ENCODE assay signal across 8 cellular contexts in genomic region chr11:2892215-2893020, GRCh38. TPM values are rescaled to one million over a fixed set of nuclear protein-coding genes. Genes with fewer than 3 reads are reported as not detected.
A peak's percentile ranks its signal among the peaks of the same experiment; 100 is the strongest.
DNase-seq lines count a peak whose midpoint lies in the region; ATAC-seq and TF ChIP-seq lines count a peak whose summit lies in the region.

No MANE protein-coding gene starts in this region.

- TF ChIP-seq RAD21 in IMR-90 (IDR thresholded peaks at IDR 0.05; ENCODE audit: low read length): peak; percentile 82

- no peaks in the 10 kb centered on the region; a peak in 1 of 4 replicates for H3K79me1 ChIP-seq in IMR-90 (ENCODE audit: low read depth in 1 of 2, low read length in 2 of 2)

- peak overlapping the region; percentile 89 for H3K27ac Mint-ChIP-seq in activated naive CD8-positive, alpha-beta T cell treated with anti-CD3 and anti-CD28 coated beads, Interleukin-2, amount 10 ng/mL, durations not matched to agents 7 days and 5 days

- H4K5ac ChIP-seq in IMR-90 (ENCODE audit: low read depth, low read length): peak overlapping the region; percentile 98

- in situ Hi-C loops in IMR-90 (cut with MboI; ENCODE audit: low sequenced_read_pairs): loop anchor here (10.0 to 25.0 kb wide), 2 partner anchors 468 to 705 kb away; no protein-coding TSS in a partner anchor

- H3K4me3 Mint-ChIP-seq in activated naive CD8-positive, alpha-beta T cell treated with anti-CD3 and anti-CD28 coated beads, Interleukin-2, amount 10 ng/mL, durations not matched to agents 7 days and 5 days: peak overlapping the region; percentile 83

- intact Hi-C loops in IMR-90 (cut with micrococcal nuclease): loop anchor here (1.0 to 10.0 kb wide), 3 partner anchors 100 to 698 kb away; partner anchors contain the start of gene NAP1L4
- intact Hi-C loops in heart right ventricle (cut with DNase I): loop anchor here in 7 of 10 donors (2.0 to 10.0 kb wide), 7 partner anchors 360 to 698 kb away; partner anchors contain the start of genes C11orf21 (in 3 of the 7), TSPAN32 (in 3 of the 7) and KCNQ1 (in 1 of the 7)

- H3K14ac ChIP-seq in IMR-90 (replicated peaks; ENCODE audit: low read depth, low read length): peak overlapping the region; percentile 95

- ATAC-seq in IMR-90 (ENCODE audit: low read depth) (peak; percentile 79), heart right ventricle (peak; percentile 24 to 78 (median 64)), HG03460 (IDR thresholded peaks at IDR 0.05; ENCODE audit: unreplicated experiment) (no peak), GM21526 (IDR thresholded peaks at IDR 0.05; ENCODE audit: low FRiP score, unreplicated experiment) (no peak)
- ATAC-seq in activated naive CD8-positive, alpha-beta T cell treated with anti-CD3 and anti-CD28 coated beads, Interleukin-2, amount 10 ng/mL, durations not matched to agents 7 days and 5 days (ENCODE audit: low read depth): peak; percentile 76

- peak overlapping the region; percentile 98 for H4K91ac ChIP-seq in IMR-90 (ENCODE audit: insufficient read depth, low read depth, low read length)

- peak overlapping the region; percentile 60; the same call in 1 of the 2 replicates for H3K56ac ChIP-seq in IMR-90 (ENCODE audit: extremely low read depth, insufficient read depth, low read length)

- POLR2A ChIA-PET in IMR-90 (lab: Charles Lee; ENCODE audit: unreplicated experiment): interaction anchor here (0.6 kb wide), 2 partner anchors 9 to 35 kb away, joined by 3 to 4 read pairs; no protein-coding TSS in a partner anchor
- POLR2A ChIA-PET in activated naive CD8-positive, alpha-beta T cell treated with anti-CD3 and anti-CD28 coated beads, Interleukin-2, amount 10 ng/mL, durations not matched to agents 7 days and 5 days (lab: Charles Lee): interaction anchor here (0.9 to 3.5 kb wide), 10 partner anchors 10 to 492 kb away, joined by 3 to 22 read pairs (median 4); partner anchors contain the start of genes PHLDA2 and TSSC4

- peak overlapping the region; percentile 99 for H2AK9ac ChIP-seq in IMR-90 (replicated peaks; ENCODE audit: low read depth, low read length, poor library complexity)

- H3K9me3 Mint-ChIP-seq in activated naive CD8-positive, alpha-beta T cell treated with anti-CD3 and anti-CD28 coated beads, Interleukin-2, amount 10 ng/mL, durations not matched to agents 7 days and 5 days: no peaks in the 10 kb centered on the region

- peak overlapping the region; percentile 99 for H2AK5ac ChIP-seq in IMR-90 (ENCODE audit: low read depth, low read length)

- peak overlapping the region; percentile 98; the same call in 2 of the 3 replicates for H2BK15ac ChIP-seq in IMR-90 (ENCODE audit: low read depth, low read length)

- H3K23ac ChIP-seq in IMR-90 (ENCODE audit: low read depth, low read length): peak overlapping the region; percentile 94; the same call in 1 of the 2 replicates

- CTCF ChIA-PET in IMR-90 (lab: Yijun Ruan, JAX): interaction anchor here (0.8 to 11.0 kb wide), 4 partner anchors 37 to 465 kb away, joined by 3 to 116 read pairs (median 4); no protein-coding TSS in a partner anchor

- H3K18ac ChIP-seq in IMR-90 (ENCODE audit: low read depth, low read length): peak overlapping the region; percentile 85

- H3K27ac ChIP-seq in IMR-90 (ENCODE audit: insufficient read depth, low read length) (peak overlapping the region; percentile 89), SK-N-MC (peak overlapping the region; percentile 36; the same call in 1 of the 2 replicates), heart right ventricle (peak overlapping the region in 9 of 10 donors; percentile 25 to 89 (median 71))

- H2BK5ac ChIP-seq in IMR-90 (ENCODE audit: low read depth, low read length, poor library complexity, severe bottlenecking): peak overlapping the region; percentile 79

- TF ChIP-seq POLR2A in IMR-90 (IDR thresholded peaks at IDR 0.05; ENCODE audit: low read depth, low read length): 0 out of 2 replicates have a peak, but pooled peaks have one; percentile 35

- H3K4ac ChIP-seq in IMR-90 (ENCODE audit: low read depth, low read length): peak overlapping the region; percentile 99

- H2BK20ac ChIP-seq in IMR-90 (ENCODE audit: low read depth, low read length): peak overlapping the region; percentile 80

- peak; percentile 80 for TF ChIP-seq CTCF in IMR-90 (conservative IDR thresholded peaks at IDR 0.05; ENCODE audit: low read depth, low read length)
- peak; percentile 91 to 97 (median 93) for TF ChIP-seq CTCF in heart right ventricle (IDR thresholded peaks at IDR 0.05)
- peak; percentile 93 for TF ChIP-seq CTCF in retinal pigment epithelial cell (conservative IDR thresholded peaks at IDR 0.05; ENCODE audit: low read depth, low read length)

- H4K20me1 ChIP-seq in IMR-90 (ENCODE audit: insufficient read depth, low read length): no peaks in the 10 kb centered on the region

- no peaks in the 10 kb centered on the region for H3K27me3 ChIP-seq in IMR-90 (ENCODE audit: control insufficient read depth, insufficient read depth, low read length)
- no peaks in the 10 kb centered on the region for H3K27me3 ChIP-seq in heart right ventricle

- peak overlapping the region; percentile 100 for H2AFZ ChIP-seq in IMR-90 (replicated peaks; ENCODE audit: low read length, poor library complexity)

- peaks cover 15% of the 10 kb centered on the region for H3K4me1 Mint-ChIP-seq in activated naive CD8-positive, alpha-beta T cell treated with anti-CD3 and anti-CD28 coated beads, Interleukin-2, amount 10 ng/mL, durations not matched to agents 7 days and 5 days

- peak overlapping the region; percentile 88 to 99 for H4K8ac ChIP-seq in IMR-90 (ENCODE audit: low read depth in 2 of 2, low read length in 2 of 2)

- H3K4me3 ChIP-seq in IMR-90 (ENCODE audit: insufficient read depth, low read depth, low read length) (peak overlapping the region; percentile 44), SK-N-MC (peak overlapping the region; percentile 76), heart right ventricle (peak overlapping the region in 9 of 10 donors; percentile 41 to 63 (median 58)), retinal pigment epithelial cell (ENCODE audit: low read length) (peak overlapping the region; percentile 41)

- peak overlapping the region; percentile 96 for H3K4me2 ChIP-seq in IMR-90 (ENCODE audit: low read depth, low read length)

- no TSS peak for BruUV-seq in IMR-90 (replicated peaks; lab: Mats Ljungman, UMichigan)

- H3K9ac ChIP-seq in IMR-90 (ENCODE audit: low read depth, low read length) (peak overlapping the region; percentile 96), SK-N-MC (ENCODE audit: insufficient read length) (peak overlapping the region; percentile 74)

- no peaks in the 10 kb centered on the region for H3K9me3 ChIP-seq in IMR-90 (ENCODE audit: control insufficient read depth, insufficient read depth, low read length)
- H3K9me3 ChIP-seq in SK-N-MC (ENCODE audit: low read depth, low read length): no peaks in the 10 kb centered on the region
- H3K9me3 ChIP-seq in heart right ventricle: no peaks in the 10 kb centered on the region

- 1% methylated on average over 12 of the region's 36 CpGs; no CpG with 5 or more reads in 1 of the 2 experiments for WGBS in IMR-90 (ENCODE audit: extremely low coverage in 2 of 2, insufficient read length in 1 of 2), 2 experiments
- 6 to 7% methylated on average over 36 of the region's 36 CpGs for WGBS in heart right ventricle, 2 donors

- H2BK120ac ChIP-seq in IMR-90 (ENCODE audit: low read depth, low read length): peak overlapping the region; percentile 97

- 0 out of 2 replicates have a peak, but pooled peaks cover 3% of the 10 kb centered on the region for H3K9me1 ChIP-seq in IMR-90 (ENCODE audit: insufficient read depth, low read length)

- no peaks in the 10 kb centered on the region for H3K36me3 Mint-ChIP-seq in activated naive CD8-positive, alpha-beta T cell treated with anti-CD3 and anti-CD28 coated beads, Interleukin-2, amount 10 ng/mL, durations not matched to agents 7 days and 5 days

- H3K27me3 Mint-ChIP-seq in activated naive CD8-positive, alpha-beta T cell treated with anti-CD3 and anti-CD28 coated beads, Interleukin-2, amount 10 ng/mL, durations not matched to agents 7 days and 5 days: peaks cover 2% of the 10 kb centered on the region

- H3K36me3 ChIP-seq in IMR-90 (ENCODE audit: control insufficient read depth, insufficient read depth, low read length) (no peaks in the 10 kb centered on the region), SK-N-MC (ENCODE audit: insufficient read depth, low read length) (no peaks in the 10 kb centered on the region), heart right ventricle (no peaks in the 10 kb centered on the region)

- H3K4me1 ChIP-seq in IMR-90 (ENCODE audit: control insufficient read depth, insufficient read depth, low read length) (peaks cover 26% of the 10 kb centered on the region), heart right ventricle (peaks cover 6 to 42% (median 35%) of the 10 kb centered on the region in 9 donors)

- DNase-seq in DMS53 treated with DMSO at 0.1 percent for 48 hours (lab: John Stamatoyannopoulos, UW; ENCODE audit: unreplicated experiment): peak; percentile 77
- DNase-seq in IMR-90: peak; percentile 50
- DNase-seq in SK-N-MC (ENCODE audit: low read depth, low spot score): no peak
- peak; percentile 78 for DNase-seq in activated naive CD8-positive, alpha-beta T cell treated with anti-CD3 and anti-CD28 coated beads, Interleukin-2, amount 10 ng/mL, durations not matched to agents 7 days and 5 days
- peak; percentile 57 to 83 for DNase-seq in heart right ventricle
- no peak for DNase-seq in retinal pigment epithelial cell (ENCODE audit: low read depth)

- dilution Hi-C loops in IMR-90 (cut with HindIII; ENCODE audit: low sequenced_read_pairs, unreplicated experiment): no loop called here

TF ChIP-seq in IMR-90, 13 proteins besides CTCF, POLR2A, EP300 and RAD21 (continues in another document):
- TF ChIP-seq CEBPB (IDR thresholded peaks at IDR 0.05; ENCODE audit: low read depth, low read length): no peak
- TF ChIP-seq RCOR1 (IDR thresholded peaks at IDR 0.05; ENCODE audit: insufficient replicate concordance, low read length): no peak

RNA-seq across cellular contexts. Expression of gene CDKN1C, which starts 6.8 kb away (rescaled TPM):
- total RNA-seq in IMR-90 (2012; rRNA removed): 1.6 and 2.2 TPM in 2 replicates
- polyA plus RNA-seq in IMR-90 (2012; rRNA removed): 3.0 and 3.7 TPM in 2 replicates
- polyA plus RNA-seq in IMR-90 (2012; cell fraction: cytosol; rRNA removed): 3.6 and 6.4 TPM in 2 replicates
- 5.3 and 8.9 TPM in 2 replicates for polyA plus RNA-seq in IMR-90 (2012; cell fraction: nucleus; rRNA removed; ENCODE audit: low replicate concordance)
- total RNA-seq in activated naive CD8-positive, alpha-beta T cell treated with anti-CD3 and anti-CD28 coated beads, Interleukin-2, amount 10 ng/mL, durations not matched to agents 7 days and 5 days: 1 to 10 TPM; 2.9 to 3.1 TPM
- total RNA-seq in heart right ventricle: 10 to 100 TPM; 16.9 to 48.0 (median 25.4) TPM
- polyA plus RNA-seq in heart right ventricle: 10 to 100 TPM; 50.3 to 55.3 TPM

RNA-seq across cellular contexts. Expression of gene PHLDA2, which starts 36.8 kb away (rescaled TPM):
- total RNA-seq in IMR-90 (2012; rRNA removed) (3.8 and 4.4 TPM in 2 replicates), heart right ventricle (1 to 10 TPM in 3 of 10 donors, under 1 TPM in 6, not detected in 1; 0.39 to 2.8 (median 0.80) TPM)
- polyA plus RNA-seq in IMR-90 (2012; rRNA removed) (89.0 and 154 TPM in 2 replicates), heart right ventricle (10 to 100 TPM in 1 of 2 donors, 1 to 10 TPM in 1; 1.6 to 14.2 TPM)
- polyA plus RNA-seq in IMR-90 (2012; cell fraction: cytosol; rRNA removed): 190 and 339 TPM in 2 replicates
- polyA plus RNA-seq in IMR-90 (2012; cell fraction: nucleus; rRNA removed; ENCODE audit: low replicate concordance): 56.3 and 191 TPM in 2 replicates
- total RNA-seq in activated naive CD8-positive, alpha-beta T cell treated with anti-CD3 and anti-CD28 coated beads, Interleukin-2, amount 10 ng/mL, durations not matched to agents 7 days and 5 days: under 1 TPM; 0.55 to 0.65 TPM

Comparison
In these comparisons a context has a peak if more than half of its experiments do, and no peak if none do; other contexts are left out.
1. DNase-seq: peak in DMS53 treated with DMSO at 0.1 percent for 48 hours (single experiment), IMR-90 (single experiment), activated naive CD8-positive, alpha-beta T cell treated with anti-CD3 and anti-CD28 coated beads, Interleukin-2, amount 10 ng/mL, durations not matched to agents 7 days and 5 days (single experiment) and heart right ventricle (2 of 2); none in SK-N-MC (single experiment) and retinal pigment epithelial cell (single experiment).
2. ATAC-seq: peak in IMR-90 (single experiment), activated naive CD8-positive, alpha-beta T cell treated with anti-CD3 and anti-CD28 coated beads, Interleukin-2, amount 10 ng/mL, durations not matched to agents 7 days and 5 days (single experiment) and heart right ventricle (8 of 8); none in HG03460 (single experiment) and GM21526 (single experiment).
3. H3K27ac ChIP-seq: peak in every context shown above with its lines; median percentile 89 in IMR-90; 71 in heart right ventricle; 36 in SK-N-MC.
4. Peak in every context shown above with its lines, with median percentiles within 50 percentile points of each other: H3K4me3 ChIP-seq and CTCF ChIP-seq.